In genomic region chr19:6233827-6234511, GRCh38 we compare ENCODE assay signal across 9 cellular contexts. TPM values are rescaled to one million over a fixed set of nuclear protein-coding genes. Genes with fewer than 3 reads are reported as not detected.
DNase-seq lines count a peak whose midpoint lies in the region; ATAC-seq and TF ChIP-seq lines count a peak whose summit lies in the region.
"Had no signal": no experiment of that assay in that cellular context is flagged by ENCODE, and none has a peak within 500 bp of the region (broad histone marks: within the 10 kb centered on the region; RNA-seq: fewer than 3 reads in every experiment).

No MANE protein-coding gene starts in this region.

- H3K36me3 ChIP-seq in right atrium auricular region (peaks cover 10% of the 10 kb centered on the region), stomach (peaks cover 9 to 16% (median 12%) of the 10 kb centered on the region in 4 donors)

- H3K9me3 Mint-ChIP-seq in activated T-helper 17 cell treated with anti-CD3 and anti-CD28 coated beads, Interleukin-2, amount 50 U/mL, for 72 hours = no peaks in the 10 kb centered on the region
- H3K9me3 Mint-ChIP-seq: natural killer cell had no signal

- DNase-seq in DMS153 (lab: John Stamatoyannopoulos, UW) (peak; percentile 6), DMS153 treated with DMSO at 0.1 percent for 48 hours (lab: John Stamatoyannopoulos, UW; ENCODE audit: unreplicated experiment) (no peak), right atrium auricular region (ENCODE audit: low spot score) (no peak), stomach (peak; percentile 76), SKM-1 (lab: John Stamatoyannopoulos, UW; ENCODE audit: unreplicated experiment) (no peak)
- no peak for DNase-seq in stimulated activated naive CD8-positive, alpha-beta T cell treated with anti-CD3 and anti-CD28 coated beads, Interleukin-15, Interleukin-2, amounts not matched to agents 100 U/mL and 50 U/mL, for 24 hours
- DNase-seq: natural killer cell had no signal

- intact Hi-C loops in stomach (cut with DNase I; ENCODE audit: low total_unique reads) = no loop called here

- no peaks in the 10 kb centered on the region for H3K36me3 Mint-ChIP-seq in activated T-helper 17 cell treated with anti-CD3 and anti-CD28 coated beads, Interleukin-2, amount 50 U/mL, for 72 hours (ENCODE audit: low read depth)
- H3K36me3 Mint-ChIP-seq: natural killer cell had no signal

- no peaks in the 10 kb centered on the region for H3K27me3 ChIP-seq in right atrium auricular region
- H3K27me3 ChIP-seq in stomach = no peaks in the 10 kb centered on the region

- H3K4me1 ChIP-seq in right atrium auricular region (peaks cover 4 to 77% of the 10 kb centered on the region in 2 donors), stomach (peaks cover 73 to 91% (median 81%) of the 10 kb centered on the region in 4 donors)

- 24 to 53% (median 32%) methylated on average over 17 to 21 of the region's 21 CpGs for WGBS in stomach, 5 donors

- H3K4me1 Mint-ChIP-seq in activated T-helper 17 cell treated with anti-CD3 and anti-CD28 coated beads, Interleukin-2, amount 50 U/mL, for 72 hours = peaks cover 11% of the 10 kb centered on the region

- TF ChIP-seq CTCF in right atrium auricular region (IDR thresholded peaks at IDR 0.05) (no peak), stomach (IDR thresholded peaks at IDR 0.05) (no peak)

- no peak for TF ChIP-seq EP300 in stomach (IDR thresholded peaks at IDR 0.05)

- no peaks in the 10 kb centered on the region for H3K27me3 Mint-ChIP-seq in activated T-helper 17 cell treated with anti-CD3 and anti-CD28 coated beads, Interleukin-2, amount 50 U/mL, for 72 hours

- H3K4me3 ChIP-seq in right atrium auricular region (no peak overlapping the region), stomach (peak overlapping the region in 2 of 4 donors; percentile 5 to 9)

- no peak overlapping the region for H3K4me3 Mint-ChIP-seq in activated T-helper 17 cell treated with anti-CD3 and anti-CD28 coated beads, Interleukin-2, amount 50 U/mL, for 72 hours
- H3K4me3 Mint-ChIP-seq: natural killer cell had no signal

- TF ChIP-seq POLR2A in stomach (IDR thresholded peaks at IDR 0.05) = no peak

- H3K27ac Mint-ChIP-seq in activated T-helper 17 cell treated with anti-CD3 and anti-CD28 coated beads, Interleukin-2, amount 50 U/mL, for 72 hours = peak overlapping the region; percentile 69

- peak overlapping the region; percentile 70 to 76 for H3K27ac ChIP-seq in right atrium auricular region
- H3K27ac ChIP-seq in stomach = peak overlapping the region; percentile 47 to 83 (median 76)

- H3K9me3 ChIP-seq in right atrium auricular region (no peaks in the 10 kb centered on the region), stomach (no peaks in the 10 kb centered on the region)

- ATAC-seq in activated T-helper 17 cell treated with anti-CD3 and anti-CD28 coated beads, Interleukin-2, amount 50 U/mL, for 72 hours (replicated peaks) = no peak
- no peak for ATAC-seq in stimulated activated naive CD8-positive, alpha-beta T cell treated with anti-CD3 and anti-CD28 coated beads, Interleukin-15, Interleukin-2, amounts not matched to agents 100 U/mL and 50 U/mL, for 24 hours
- no peak for ATAC-seq in HG02970 (IDR thresholded peaks at IDR 0.05; ENCODE audit: low FRiP score, unreplicated experiment)

RNA-seq across cellular contexts. Expression of gene MLLT1, which starts 45.8 kb away (rescaled TPM):
- total RNA-seq in activated T-helper 17 cell treated with anti-CD3 and anti-CD28 coated beads, Interleukin-2, amount 50 U/mL, for 72 hours = 10 to 100 TPM; 31.3 to 51.8 TPM
- 10 to 100 TPM; 21.2 to 36.9 TPM for total RNA-seq in right atrium auricular region
- 10 to 100 TPM in 3 of 5 donors, 1 to 10 TPM in 2; 3.1 to 30.4 (median 16.7) TPM for total RNA-seq in stomach
- 10 to 100 TPM; 21.2 to 33.8 (median 27.4) TPM for polyA plus RNA-seq in stomach

Comparison
In these comparisons a context has a peak if more than half of its experiments do, and no peak if none do; other contexts are left out.
1. DNase-seq: peak in DMS153 (single experiment) and stomach (single experiment); none in DMS153 treated with DMSO at 0.1 percent for 48 hours (single experiment), right atrium auricular region (single experiment), stimulated activated naive CD8-positive, alpha-beta T cell treated with anti-CD3 and anti-CD28 coated beads, Interleukin-15, Interleukin-2, amounts not matched to agents 100 U/mL and 50 U/mL, for 24 hours (single experiment) and SKM-1 (single experiment).